ENCODE assay signal across 1 cellular context in genomic region chr22:44542561-44543222, GRCh38.
TF ChIP-seq lines count a peak whose summit lies in the region.

No MANE protein-coding gene starts in this region.

TF ChIP-seq in H1, 55 proteins besides CTCF, POLR2A, EP300 and RAD21 (continued from another document):
- no peak for TF ChIP-seq EZH2 (IDR thresholded peaks at IDR 0.05; ENCODE audit: low read depth, low read length, severe bottlenecking)
